ENCODE assay signal across 8 cellular contexts in genomic region chr2:152097291-152098032, GRCh38. TPM values are rescaled to one million over a fixed set of nuclear protein-coding genes. Genes with fewer than 3 reads are reported as not detected.
DNase-seq lines count a peak whose midpoint lies in the region; ATAC-seq and TF ChIP-seq lines count a peak whose summit lies in the region.

No MANE protein-coding gene starts in this region.

- peak overlapping the region; percentile 45 for H3K27ac ChIP-seq in RWPE1

- H3K4me1 Mint-ChIP-seq in activated CD8-positive, alpha-beta memory T cell treated with anti-CD3 and anti-CD28 coated beads, Interleukin-2, amount 10 ng/mL, durations not matched to agents 7 days and 5 days = peaks cover 14% of the 10 kb centered on the region
- peaks cover 23% of the 10 kb centered on the region for H3K4me1 Mint-ChIP-seq in nephron progenitor cell

- POLR2A ChIA-PET in RWPE1 (lab: Yijun Ruan, JAX; ENCODE audit: low non-redundant PET) = no interaction called here

- no peak for ATAC-seq in activated CD8-positive, alpha-beta memory T cell treated with anti-CD3 and anti-CD28 coated beads, Interleukin-2, amount 10 ng/mL, durations not matched to agents 7 days and 5 days
- ATAC-seq in esophagus mucosa (peak; percentile 76), GM18861 (IDR thresholded peaks at IDR 0.05; ENCODE audit: unreplicated experiment) (no peak), GM19455 (IDR thresholded peaks at IDR 0.05; ENCODE audit: unreplicated experiment) (no peak)

- no peaks in the 10 kb centered on the region for H3K36me3 Mint-ChIP-seq in activated CD8-positive, alpha-beta memory T cell treated with anti-CD3 and anti-CD28 coated beads, Interleukin-2, amount 10 ng/mL, durations not matched to agents 7 days and 5 days
- H3K36me3 Mint-ChIP-seq in nephron progenitor cell (ENCODE audit: low read depth) = no peaks in the 10 kb centered on the region

- CTCF ChIA-PET in activated CD8-positive, alpha-beta memory T cell treated with anti-CD3 and anti-CD28 coated beads, Interleukin-2, amount 10 ng/mL, durations not matched to agents 7 days and 5 days (lab: Charles Lee) = no interaction called here
- CTCF ChIA-PET in RWPE1 (lab: Yijun Ruan, JAX) = interaction anchor here (1.4 kb wide), 1 partner anchor 71 kb away, joined by 5 read pairs; no protein-coding TSS in a partner anchor

- no peaks in the 10 kb centered on the region for H3K9me3 Mint-ChIP-seq in activated CD8-positive, alpha-beta memory T cell treated with anti-CD3 and anti-CD28 coated beads, Interleukin-2, amount 10 ng/mL, durations not matched to agents 7 days and 5 days (ENCODE audit: low read depth)
- H3K9me3 Mint-ChIP-seq in nephron progenitor cell = no peaks in the 10 kb centered on the region

- TF ChIP-seq CTCF in RWPE1 (conservative IDR thresholded peaks at IDR 0.05; ENCODE audit: low read depth) = no peak
- no peak for TF ChIP-seq CTCF in nephron progenitor cell (IDR thresholded peaks at IDR 0.05)

- H3K27ac Mint-ChIP-seq in activated CD8-positive, alpha-beta memory T cell treated with anti-CD3 and anti-CD28 coated beads, Interleukin-2, amount 10 ng/mL, durations not matched to agents 7 days and 5 days = no peak overlapping the region
- no peak overlapping the region for H3K27ac Mint-ChIP-seq in nephron progenitor cell

- peaks cover 68% of the 10 kb centered on the region for H3K27me3 Mint-ChIP-seq in activated CD8-positive, alpha-beta memory T cell treated with anti-CD3 and anti-CD28 coated beads, Interleukin-2, amount 10 ng/mL, durations not matched to agents 7 days and 5 days
- H3K27me3 Mint-ChIP-seq in nephron progenitor cell (ENCODE audit: low read depth, poor library complexity) = peaks cover 87% of the 10 kb centered on the region

- no peak for DNase-seq in activated CD8-positive, alpha-beta memory T cell treated with anti-CD3 and anti-CD28 coated beads, Interleukin-2, amount 10 ng/mL, durations not matched to agents 7 days and 5 days
- no peak for DNase-seq in activated CD8-positive, alpha-beta memory T cell treated with anti-CD3 and anti-CD28 coated beads, Interleukin-2, amount 50 U/mL, for 4 hours
- DNase-seq in RWPE1 (ENCODE audit: low spot score) (peak; percentile 45), nephron progenitor cell (no peak), NCI-H1436 treated with DMSO at 0.1 percent for 48 hours (lab: John Stamatoyannopoulos, UW) (no peak)

- peak overlapping the region; percentile 44 for H3K4me3 Mint-ChIP-seq in activated CD8-positive, alpha-beta memory T cell treated with anti-CD3 and anti-CD28 coated beads, Interleukin-2, amount 10 ng/mL, durations not matched to agents 7 days and 5 days
- peak overlapping the region; percentile 93 for H3K4me3 Mint-ChIP-seq in nephron progenitor cell

RNA-seq across cellular contexts. Expression of gene CACNB4, which starts 1.4 kb away (rescaled TPM):
- total RNA-seq in activated CD8-positive, alpha-beta memory T cell treated with anti-CD3 and anti-CD28 coated beads, Interleukin-2, amount 10 ng/mL, durations not matched to agents 7 days and 5 days = under 1 TPM; 0.14 to 0.23 TPM
- 9.6 TPM for total RNA-seq in esophagus mucosa
